17 cellular contexts compared by ENCODE assay signal in the genomic region with DNA sequence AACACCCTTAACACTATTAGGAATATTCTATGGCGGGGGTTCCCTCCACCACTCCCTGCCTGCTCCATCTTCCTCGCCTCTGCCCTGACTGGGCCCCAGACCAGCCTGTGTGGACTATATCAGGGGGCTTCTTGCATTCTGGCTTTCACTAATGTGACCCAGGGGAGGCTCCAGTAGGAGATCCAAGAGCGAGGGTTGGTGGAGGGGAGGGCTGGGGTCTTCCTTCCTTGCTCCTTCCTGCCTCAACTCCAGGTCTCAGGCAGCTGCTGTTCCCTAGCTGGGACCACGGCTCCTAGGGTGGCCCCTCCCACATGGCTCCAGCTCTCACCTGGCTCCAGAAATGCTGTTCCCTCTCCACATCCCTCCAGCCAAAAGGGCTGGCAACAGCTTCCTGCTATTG.
DNase-seq lines count a peak whose midpoint lies in the region; TF ChIP-seq lines count a peak whose summit lies in the region.
"Had no signal": no experiment of that assay in that cellular context is flagged by ENCODE, and none has a peak within 500 bp of the region (broad histone marks: within the 10 kb centered on the region; RNA-seq: fewer than 3 reads in every experiment).

No MANE protein-coding gene starts in this region.

- H3K9me3 ChIP-seq in spleen: no peaks in the 10 kb centered on the region
- H3K9me3 ChIP-seq: BLaER1 had no signal

- H3K4me3 Mint-ChIP-seq in CD14-positive monocyte: no peak overlapping the region
- H3K4me3 Mint-ChIP-seq: CD8-positive, alpha-beta T cell; GM23338 had no signal

- peak; percentile 22 for DNase-seq in activated effector memory CD4-positive, alpha-beta T cell treated with anti-CD3 and anti-CD28 coated beads, Interleukin-2, amount 50 U/mL, for 16 hours
- no peak for DNase-seq in activated effector memory CD4-positive, alpha-beta T cell treated with Interleukin-2 at 50 U/mL for 16 hours
- DNase-seq in CD14-positive monocyte (ENCODE audit: low spot score): peak; percentile 36
- DNase-seq in mesenteric fat pad (ENCODE audit: low spot score): peak; percentile 77
- peak; percentile 24 for DNase-seq in spleen
- no peak for DNase-seq in stimulated activated CD4-positive, alpha-beta T cell treated with anti-CD3 and anti-CD28 coated beads, Interleukin-4, amount 100 ng/mL, for 4 hours
- no peak for DNase-seq in globus pallidus (ENCODE audit: low spot score)
- no peak for DNase-seq in NCI-H446 (lab: John Stamatoyannopoulos, UW)
- DNase-seq: 8988T; Calu3; CD8-positive, alpha-beta T cell; DMS79 treated with DMSO at 0.1 percent for 48 hours; GF-D8; HCEC 1CT had no signal

- H3K27me3 ChIP-seq in spleen (replicated peaks in 1 of 7): peaks cover 0 to 42% (median 0%) of the 10 kb centered on the region in 7 donors
- H3K27me3 ChIP-seq: BLaER1 had no signal

- WGBS in spleen, 5 donors: 60 to 67% (median 65%) methylated on average over 4 of the region's 4 CpGs

- H3K9me3 Mint-ChIP-seq in CD14-positive monocyte: no peaks in the 10 kb centered on the region
- H3K9me3 Mint-ChIP-seq: CD8-positive, alpha-beta T cell had no signal

- TF ChIP-seq CTCF in CD14-positive monocyte (IDR thresholded peaks at IDR 0.05): no peak
- TF ChIP-seq CTCF in spleen (IDR thresholded peaks at IDR 0.05 in 8 of 11, conservative IDR thresholded peaks at IDR 0.05 in 3 of 11): no peak

- no peak overlapping the region for H3K27ac ChIP-seq in spleen
- H3K27ac ChIP-seq: BLaER1, HL-60 had no signal

- H3K4me1 ChIP-seq in spleen: no peaks in the 10 kb centered on the region
- H3K4me1 ChIP-seq: BLaER1 had no signal

- H3K36me3 ChIP-seq in spleen: no peaks in the 10 kb centered on the region
- H3K36me3 ChIP-seq: BLaER1 had no signal

- no peak overlapping the region for H3K4me3 ChIP-seq in spleen
- H3K4me3 ChIP-seq: BLaER1, GM23338 had no signal

- intact Hi-C loops in CD14-positive monocyte (cut with micrococcal nuclease): no loop called here
- intact Hi-C loops in spleen (cut with DNase I; ENCODE audit: low total_unique reads): no loop called here

- H3K4me1 Mint-ChIP-seq in CD14-positive monocyte: no peaks in the 10 kb centered on the region
- H3K4me1 Mint-ChIP-seq: GM23338 had no signal

- H3K27me3 Mint-ChIP-seq in CD14-positive monocyte (ENCODE audit: low read depth in 3 of 3): peaks cover under 1 to 2% (median 1%) of the 10 kb centered on the region in 3 donors

- TF ChIP-seq POLR2A in spleen (IDR thresholded peaks at IDR 0.05): no peak

- no peak overlapping the region for H3K27ac Mint-ChIP-seq in CD14-positive monocyte
- H3K27ac Mint-ChIP-seq: CD8-positive, alpha-beta T cell; GM23338 had no signal

- H3K36me3 Mint-ChIP-seq in CD14-positive monocyte: no peaks in the 10 kb centered on the region
- H3K36me3 Mint-ChIP-seq: CD8-positive, alpha-beta T cell had no signal

Comparison
In these comparisons a context has a peak if more than half of its experiments do, and no peak if none do; other contexts are left out.
1. DNase-seq: peak in activated effector memory CD4-positive, alpha-beta T cell treated with anti-CD3 and anti-CD28 coated beads, Interleukin-2, amount 50 U/mL, for 16 hours (single experiment), CD14-positive monocyte (single experiment), mesenteric fat pad (single experiment) and spleen (single experiment); none in activated effector memory CD4-positive, alpha-beta T cell treated with Interleukin-2 at 50 U/mL for 16 hours (single experiment), stimulated activated CD4-positive, alpha-beta T cell treated with anti-CD3 and anti-CD28 coated beads, Interleukin-4, amount 100 ng/mL, for 4 hours (0 of 2), globus pallidus (single experiment) and NCI-H446 (0 of 2).